ENCODE assay signal across 12 cellular contexts in genomic region chr7:68063171-68063570, GRCh38.
DNase-seq lines count a peak whose midpoint lies in the region; ATAC-seq and TF ChIP-seq lines count a peak whose summit lies in the region.
"Had no signal": no experiment of that assay in that cellular context is flagged by ENCODE, and none has a peak within 500 bp of the region (broad histone marks: within the 10 kb centered on the region; RNA-seq: fewer than 3 reads in every experiment).

No MANE protein-coding gene starts in this region.

- no peaks in the 10 kb centered on the region for H3K36me3 Mint-ChIP-seq in endodermal cell (ENCODE audit: low read depth)

- H3K79me2 ChIP-seq in osteoblast (ENCODE audit: insufficient read depth, low read length): no peaks in the 10 kb centered on the region

- DNase-seq in NCI-H1694 treated with DMSO at 0.1 percent for 48 hours (lab: John Stamatoyannopoulos, UW) (peak; percentile 28), NCI-H1694 (lab: John Stamatoyannopoulos, UW) (no peak), NCI-H146 treated with DMSO at 0.1 percent for 48 hours (lab: John Stamatoyannopoulos, UW; ENCODE audit: unreplicated experiment) (peak; percentile 9), endodermal cell (peak; percentile 70), osteoblast (ENCODE audit: insufficient read length, low spot score, missing footprints) (no peak), GM20000 (ENCODE audit: low spot score) (no peak), NCI-H2081 treated with DMSO at 0.1 percent for 48 hours (lab: John Stamatoyannopoulos, UW) (no peak)
- DNase-seq: Kasumi-1, Peyer's patch, upper lobe of left lung had no signal

- no peak overlapping the region for H3K27ac Mint-ChIP-seq in endodermal cell

- no peak overlapping the region for H2AFZ ChIP-seq in osteoblast (ENCODE audit: low read length)

- H3K27ac ChIP-seq in endodermal cell (ENCODE audit: low read depth, low read length) (no peak overlapping the region), osteoblast (ENCODE audit: low read depth, low read length) (no peak overlapping the region)
- H3K27ac ChIP-seq: coronary artery, Peyer's patch, upper lobe of left lung had no signal

- peaks cover 15% of the 10 kb centered on the region for H3K9me3 ChIP-seq in endodermal cell (ENCODE audit: control insufficient read depth, low read length)
- no peaks in the 10 kb centered on the region for H3K9me3 ChIP-seq in osteoblast (ENCODE audit: low read depth, low read length)
- H3K9me3 ChIP-seq: Peyer's patch, upper lobe of left lung had no signal

- 84 to 86% methylated on average over 5 of the region's 6 CpGs for WGBS in endodermal cell (ENCODE audit: insufficient coverage in 1 of 2, insufficient read length in 1 of 2), 2 experiments

- no peaks in the 10 kb centered on the region for H3K4me1 ChIP-seq in endodermal cell (ENCODE audit: control insufficient read depth, insufficient read depth, low read length)
- H3K4me1 ChIP-seq in osteoblast (ENCODE audit: insufficient read depth, low read length): no peaks in the 10 kb centered on the region
- H3K4me1 ChIP-seq: Peyer's patch, upper lobe of left lung had no signal

- H3K27me3 Mint-ChIP-seq in endodermal cell (ENCODE audit: insufficient read depth): no peaks in the 10 kb centered on the region

- H3K36me3 ChIP-seq in endodermal cell (ENCODE audit: control insufficient read depth, insufficient read depth, low read length) (no peaks in the 10 kb centered on the region), osteoblast (ENCODE audit: insufficient read depth, low read length) (no peaks in the 10 kb centered on the region)
- H3K36me3 ChIP-seq: Peyer's patch, upper lobe of left lung had no signal

- TF ChIP-seq CTCF in endodermal cell (conservative IDR thresholded peaks at IDR 0.05) (peak; percentile 79), osteoblast (IDR thresholded peaks at IDR 0.05; ENCODE audit: extremely low read depth, low read depth, low read length) (peak; percentile 24), GM20000 (IDR thresholded peaks at IDR 0.05; ENCODE audit: extremely low read depth, missing control alignments) (no peak)

- no peak overlapping the region for H3K4me3 Mint-ChIP-seq in endodermal cell

- no peak overlapping the region for H3K4me2 ChIP-seq in osteoblast (ENCODE audit: insufficient read depth, low read length)

- H3K27me3 ChIP-seq in endodermal cell (ENCODE audit: control insufficient read depth, insufficient read depth, low read length, poor library complexity, severe bottlenecking) (no peaks in the 10 kb centered on the region), osteoblast (ENCODE audit: insufficient read depth, low read length) (no peaks in the 10 kb centered on the region)
- H3K27me3 ChIP-seq: Peyer's patch, upper lobe of left lung had no signal

- no peak overlapping the region for H3K9ac ChIP-seq in endodermal cell (ENCODE audit: extremely low read depth, low read length, poor library complexity, severe bottlenecking)

- H3K4me3 ChIP-seq in endodermal cell (ENCODE audit: low read length) (no peak overlapping the region), osteoblast (ENCODE audit: insufficient read depth, low read length) (no peak overlapping the region)
- H3K4me3 ChIP-seq: coronary artery, Peyer's patch, upper lobe of left lung had no signal

- no peaks in the 10 kb centered on the region for H4K20me1 ChIP-seq in osteoblast (ENCODE audit: insufficient read depth, low read length)

- peaks cover 13% of the 10 kb centered on the region for H3K4me1 Mint-ChIP-seq in endodermal cell

- H3K9me3 Mint-ChIP-seq in endodermal cell: peaks cover 14% of the 10 kb centered on the region

- no peak for ATAC-seq in HG02852 (IDR thresholded peaks at IDR 0.05; ENCODE audit: unreplicated experiment)

Comparison
In these comparisons a context has a peak if more than half of its experiments do, and no peak if none do; other contexts are left out.
1. DNase-seq: peak in NCI-H1694 treated with DMSO at 0.1 percent for 48 hours (single experiment), NCI-H146 treated with DMSO at 0.1 percent for 48 hours (single experiment) and endodermal cell (single experiment); none in NCI-H1694 (single experiment), osteoblast (single experiment), GM20000 (single experiment) and NCI-H2081 treated with DMSO at 0.1 percent for 48 hours (single experiment).